ENCODE assay signal across 9 cellular contexts in the genomic region with DNA sequence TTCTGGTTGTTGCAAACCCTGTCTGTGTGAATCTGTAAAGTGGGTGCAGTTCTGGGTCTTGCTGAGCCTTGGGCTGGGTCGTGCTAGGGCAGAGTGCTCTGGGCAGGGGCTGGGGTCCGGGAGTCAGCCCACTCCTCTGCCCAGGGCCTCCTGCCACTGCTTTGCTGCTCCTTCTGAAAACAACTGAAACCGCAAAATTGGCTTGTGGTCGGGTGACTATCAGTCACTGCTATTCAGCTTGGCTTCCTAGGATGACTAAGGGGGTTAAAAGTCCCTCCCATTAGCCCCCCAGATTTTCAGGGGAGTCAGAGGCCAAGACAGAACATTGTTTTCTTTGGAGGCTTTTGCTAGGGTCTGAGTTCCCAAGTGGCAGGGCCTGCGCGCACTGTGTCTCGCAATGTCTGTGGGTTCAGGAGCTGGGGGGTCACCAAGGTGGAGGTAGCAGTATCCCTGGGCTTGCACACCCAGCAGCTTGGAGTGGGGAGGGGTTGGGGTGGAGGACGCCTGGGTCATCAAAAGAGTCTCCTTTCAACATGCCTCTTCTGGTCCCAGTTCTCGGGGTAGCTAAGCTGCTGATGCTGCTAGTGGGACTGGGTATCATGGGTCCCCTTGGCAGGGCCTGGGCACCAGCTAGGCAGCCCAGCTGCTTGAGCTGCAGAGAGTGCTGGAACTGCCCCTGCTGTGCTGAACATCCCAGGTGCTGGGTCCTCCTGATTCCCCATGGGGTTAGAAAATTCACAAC. TPM values are rescaled to one million over a fixed set of nuclear protein-coding genes. Genes with fewer than 3 reads are reported as not detected.
DNase-seq lines count a peak whose midpoint lies in the region; ATAC-seq, FAIRE-seq and TF ChIP-seq lines count a peak whose summit lies in the region.
"Had no signal": no experiment of that assay in that cellular context is flagged by ENCODE, and none has a peak within 500 bp of the region (broad histone marks: within the 10 kb centered on the region; RNA-seq: fewer than 3 reads in every experiment).

No MANE protein-coding gene starts in this region.

- peaks cover 37% of the 10 kb centered on the region for H3K4me1 ChIP-seq in skeletal muscle satellite cell (ENCODE audit: control insufficient read depth, insufficient read depth, low read length)

- DNase-seq in Daoy (ENCODE audit: low read depth) (peak; percentile 91), NOMO-1 treated with DMSO at 0.1 percent for 48 hours (lab: John Stamatoyannopoulos, UW; ENCODE audit: unreplicated experiment) (peak; percentile 75), GM12892 (ENCODE audit: insufficient read length) (no peak), OCI-M2 (lab: John Stamatoyannopoulos, UW; ENCODE audit: unreplicated experiment) (no peak), NCI-H146 (lab: John Stamatoyannopoulos, UW) (no peak)
- DNase-seq in activated T-helper 9 cell treated with anti-CD3 and anti-CD28 coated beads, Interleukin-2, amount 50 U/mL, for 16 hours (ENCODE audit: low read depth): peak; percentile 67
- DNase-seq: SHP77 treated with DMSO at 0.1 percent for 48 hours had no signal

- no peaks in the 10 kb centered on the region for H3K9me3 ChIP-seq in skeletal muscle satellite cell (replicated peaks; ENCODE audit: low read length)

- ATAC-seq in HG02870 (IDR thresholded peaks at IDR 0.05; ENCODE audit: unreplicated experiment): no peak

- no peak overlapping the region for H3K9ac ChIP-seq in skeletal muscle satellite cell (ENCODE audit: low read depth, low read length)

- H3K4me3 ChIP-seq in skeletal muscle satellite cell (ENCODE audit: low read length): no peak overlapping the region

- peaks cover 91% of the 10 kb centered on the region for H3K27me3 ChIP-seq in skeletal muscle satellite cell (ENCODE audit: control insufficient read depth, insufficient read depth, low read length)

- FAIRE-seq in GM12892 (lab: Jason Lieb, UNC): no peak

- no peaks in the 10 kb centered on the region for H3K36me3 ChIP-seq in skeletal muscle satellite cell (ENCODE audit: insufficient read depth, low read length)

- TF ChIP-seq POLR2A in GM12892 (IDR thresholded peaks at IDR 0.05; ENCODE audit: low read depth, low read length): no peak

- H3K4me2 ChIP-seq in skeletal muscle satellite cell (ENCODE audit: low read length): peak overlapping the region; percentile 57

RNA-seq across cellular contexts. Expression of a gene that starts 13.5 kb away (rescaled TPM):
- total RNA-seq in Daoy (2014; rRNA removed; shearing (Covaris generic)): 0.06 TPM in 1 of 2 replicates, not detected in the other
- 3.5 and 3.7 TPM in 2 replicates for total RNA-seq in skeletal muscle satellite cell (2012; rRNA removed)
- polyA plus RNA-seq in GM12892 (2012; ENCODE audit: missing spikeins): not detected

RNA-seq across cellular contexts. Expression of a gene that starts 25.6 kb away (rescaled TPM):
- total RNA-seq in Daoy (2014; rRNA removed; shearing (Covaris generic)): 0.77 and 1.9 TPM in 2 replicates
- total RNA-seq in skeletal muscle satellite cell (2012; rRNA removed): 8.9 and 14.6 TPM in 2 replicates
- polyA plus RNA-seq in GM12892 (2012; ENCODE audit: missing spikeins): 0.59 TPM

Comparison
In these comparisons a context has a peak if more than half of its experiments do, and no peak if none do; other contexts are left out.
1. DNase-seq: peak in Daoy (single experiment), NOMO-1 treated with DMSO at 0.1 percent for 48 hours (single experiment) and activated T-helper 9 cell treated with anti-CD3 and anti-CD28 coated beads, Interleukin-2, amount 50 U/mL, for 16 hours (single experiment); none in GM12892 (single experiment), OCI-M2 (single experiment) and NCI-H146 (single experiment).